23 cellular contexts compared by ENCODE assay signal in the genomic region with DNA sequence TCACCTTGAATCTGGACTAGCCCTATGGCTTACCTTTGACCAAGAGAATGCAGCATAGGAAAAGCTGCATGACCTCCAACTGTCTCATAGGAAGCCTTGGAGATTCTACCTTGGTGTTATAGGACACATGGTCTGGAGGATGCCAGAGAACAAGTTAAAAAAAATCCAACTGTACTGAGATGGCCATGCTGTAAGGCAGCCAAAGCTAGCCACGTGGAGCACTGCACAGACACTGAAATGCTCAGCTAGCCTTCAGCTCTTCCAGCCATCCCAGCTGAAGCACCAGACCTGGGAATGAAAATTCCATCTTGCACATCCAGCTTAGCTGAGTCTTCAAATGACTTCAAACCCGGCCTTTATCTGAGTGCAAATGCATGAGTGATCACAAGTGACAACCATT. TPM values are rescaled to one million over a fixed set of nuclear protein-coding genes. Genes with fewer than 3 reads are reported as not detected.
"Had no signal": no experiment of that assay in that cellular context is flagged by ENCODE, and none has a peak within 500 bp of the region (broad histone marks: within the 10 kb centered on the region; RNA-seq: fewer than 3 reads in every experiment).

No MANE protein-coding gene starts in this region.

- H3K4me3 ChIP-seq: SJSA1 had no signal

- H3K27me3 ChIP-seq: SJSA1 had no signal

- H3K4me2 ChIP-seq: SK-N-SH had no signal

- ATAC-seq: activated CD8-positive, alpha-beta T cell treated with anti-CD3 and anti-CD28 coated beads for 36 hours; activated T-cell treated with anti-CD3 and anti-CD28 coated beads, Interleukin-2, amount 50 U/mL, for 72 hours; activated T-helper 17 cell treated with anti-CD3 and anti-CD28 coated beads, Interleukin-2, amount 50 U/mL, for 72 hours; Panc1 had no signal

- H3K27ac ChIP-seq: SJSA1 had no signal

- DNase-seq: activated CD4-positive, alpha-beta T cell treated with anti-CD3 and anti-CD28 coated beads, Interleukin-2, amount 10 ng/mL, durations not matched to agents 24 days and 14 days; activated CD4-positive, alpha-beta T cell treated with anti-CD3 and anti-CD28 coated beads, Interleukin-2, amount 50 U/mL, for 4 hours; activated CD8-positive, alpha-beta T cell treated with anti-CD3 and anti-CD28 coated beads for 36 hours; activated effector memory CD4-positive, alpha-beta T cell treated with anti-CD3 and anti-CD28 coated beads, Interleukin-2, amount 50 U/mL, for 16 hours; activated naive CD4-positive, alpha-beta T cell; activated naive CD4-positive, alpha-beta T cell treated with anti-CD3 and anti-CD28 coated beads, Interleukin-2, amount 50 U/mL, for 16 hours; activated naive CD8-positive, alpha-beta T cell treated with anti-CD3 and anti-CD28 coated beads for 36 hours; activated T-cell treated with anti-CD3 and anti-CD28 coated beads, Interleukin-2, amount 50 U/mL, for 1 hour; activated T-cell treated with anti-CD3 and anti-CD28 coated beads, Interleukin-2, amount 50 U/mL, for 72 hours; amniotic stem cell; caudate nucleus; NCI-H1105; NCI-H1417 treated with DMSO at 0.1 percent for 48 hours; NCI-H187 treated with DMSO at 0.1 percent for 48 hours; NCI-H2081; NCI-H345; NCI-H524 treated with DMSO at 0.1 percent for 48 hours; SHP77 treated with DMSO at 0.1 percent for 48 hours; SK-N-SH had no signal

- H3K9ac ChIP-seq: SK-N-SH had no signal

- H3K36me3 ChIP-seq: SJSA1 had no signal

- H3K9me3 ChIP-seq: SJSA1, SK-N-SH had no signal

RNA-seq across cellular contexts. Expression of gene GRAMD2B, which starts 6.0 kb away (rescaled TPM):
- total RNA-seq: NCI-H460 had no signal
